ENCODE assay signal across 1 cellular context in the genomic region with DNA sequence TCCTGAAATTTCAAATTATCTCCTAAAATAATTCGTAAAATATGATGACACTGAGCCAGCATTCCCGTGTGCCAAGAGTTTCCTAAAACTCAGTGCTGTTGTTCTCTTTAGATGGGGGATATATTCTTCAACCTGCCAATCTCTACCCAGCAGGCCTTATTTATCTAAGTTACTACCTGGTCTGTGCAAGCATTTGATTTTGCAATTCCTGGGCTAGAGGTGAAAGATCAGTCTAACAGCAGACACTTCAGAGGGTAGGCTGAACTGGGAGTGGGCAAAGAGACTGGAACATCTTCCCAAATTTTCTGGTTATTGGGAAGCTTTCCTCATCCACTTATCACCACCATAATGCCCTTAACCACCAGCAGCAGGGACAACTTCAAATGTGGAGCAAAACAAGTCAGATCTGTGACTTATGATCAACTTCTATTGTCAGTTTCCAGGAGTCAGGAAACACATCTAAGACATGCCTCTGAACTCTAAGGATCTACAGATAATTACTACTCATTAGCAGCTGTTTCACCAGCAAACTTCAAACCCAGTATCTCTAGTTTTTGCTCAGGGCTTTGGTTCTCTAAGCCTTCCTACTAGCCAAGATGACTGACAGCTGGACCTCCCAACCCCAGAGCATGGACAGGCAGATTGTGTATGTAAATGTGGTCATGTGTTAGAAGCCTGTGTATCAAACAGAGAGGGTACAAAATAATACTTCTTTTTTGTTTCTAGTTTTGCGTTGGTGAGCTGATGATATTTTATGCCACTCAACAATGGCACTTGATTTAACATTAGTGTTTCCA.
TF ChIP-seq lines count a peak whose summit lies in the region.

No MANE protein-coding gene starts in this region.

TF ChIP-seq in HepG2, 621 proteins besides CTCF, POLR2A, EP300 and RAD21 (continued from another document):
- TF ChIP-seq, protein P1, sequence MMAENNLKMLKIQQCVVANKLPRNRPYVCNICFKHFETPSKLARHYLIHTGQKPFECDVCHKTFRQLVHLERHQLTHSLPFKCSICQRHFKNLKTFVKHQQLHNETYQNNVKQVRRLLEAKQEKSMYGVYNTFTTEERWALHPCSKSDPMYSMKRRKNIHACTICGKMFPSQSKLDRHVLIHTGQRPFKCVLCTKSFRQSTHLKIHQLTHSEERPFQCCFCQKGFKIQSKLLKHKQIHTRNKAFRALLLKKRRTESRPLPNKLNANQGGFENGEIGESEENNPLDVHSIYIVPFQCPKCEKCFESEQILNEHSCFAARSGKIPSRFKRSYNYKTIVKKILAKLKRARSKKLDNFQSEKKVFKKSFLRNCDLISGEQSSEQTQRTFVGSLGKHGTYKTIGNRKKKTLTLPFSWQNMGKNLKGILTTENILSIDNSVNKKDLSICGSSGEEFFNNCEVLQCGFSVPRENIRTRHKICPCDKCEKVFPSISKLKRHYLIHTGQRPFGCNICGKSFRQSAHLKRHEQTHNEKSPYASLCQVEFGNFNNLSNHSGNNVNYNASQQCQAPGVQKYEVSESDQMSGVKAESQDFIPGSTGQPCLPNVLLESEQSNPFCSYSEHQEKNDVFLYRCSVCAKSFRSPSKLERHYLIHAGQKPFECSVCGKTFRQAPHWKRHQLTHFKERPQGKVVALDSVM (CRISPR knock-in tag; IDR thresholded peaks at IDR 0.05): no peak
- TF ChIP-seq RBFOX2 (IDR thresholded peaks at IDR 0.05; ENCODE audit: low read depth, low read length) (peak; percentile 44; the same call in 1 of the 2 replicates), SAP130 (CRISPR knock-in tag; IDR thresholded peaks at IDR 0.05; ENCODE audit: low read depth) (peak; percentile 41; the same call in 1 of the 2 replicates), ZEB1 (IDR thresholded peaks at IDR 0.05; ENCODE audit: insufficient replicate concordance, low read depth) (peak; percentile 79), ZMYM4 (CRISPR knock-in tag; IDR thresholded peaks at IDR 0.05) (peak; percentile 67; the same call in 1 of the 2 replicates), ZNF264 (CRISPR knock-in tag; IDR thresholded peaks at IDR 0.05) (peak; percentile 50; the same call in 1 of the 2 replicates), ZNF207 (IDR thresholded peaks at IDR 0.05; ENCODE audit: borderline replicate concordance) (no peak), CEBPG (CRISPR knock-in tag; IDR thresholded peaks at IDR 0.05) (peak; percentile 87), TBX2 (CRISPR knock-in tag; IDR thresholded peaks at IDR 0.05; ENCODE audit: borderline replicate concordance) (peak; percentile 63)
- TF ChIP-seq, protein P2, sequence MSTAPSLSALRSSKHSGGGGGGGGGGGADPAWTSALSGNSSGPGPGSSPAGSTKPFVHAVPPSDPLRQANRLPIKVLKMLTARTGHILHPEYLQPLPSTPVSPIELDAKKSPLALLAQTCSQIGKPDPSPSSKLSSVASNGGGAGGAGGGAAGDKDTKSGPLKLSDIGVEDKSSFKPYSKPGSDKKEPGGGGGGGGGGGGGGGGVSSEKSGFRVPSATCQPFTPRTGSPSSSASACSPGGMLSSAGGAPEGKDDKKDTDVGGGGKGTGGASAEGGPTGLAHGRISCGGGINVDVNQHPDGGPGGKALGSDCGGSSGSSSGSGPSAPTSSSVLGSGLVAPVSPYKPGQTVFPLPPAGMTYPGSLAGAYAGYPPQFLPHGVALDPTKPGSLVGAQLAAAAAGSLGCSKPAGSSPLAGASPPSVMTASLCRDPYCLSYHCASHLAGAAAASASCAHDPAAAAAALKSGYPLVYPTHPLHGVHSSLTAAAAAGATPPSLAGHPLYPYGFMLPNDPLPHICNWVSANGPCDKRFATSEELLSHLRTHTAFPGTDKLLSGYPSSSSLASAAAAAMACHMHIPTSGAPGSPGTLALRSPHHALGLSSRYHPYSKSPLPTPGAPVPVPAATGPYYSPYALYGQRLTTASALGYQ (CRISPR knock-in tag; IDR thresholded peaks at IDR 0.05): peak; percentile 26; the same call in 1 of the 2 replicates
- TF ChIP-seq, protein P3, sequence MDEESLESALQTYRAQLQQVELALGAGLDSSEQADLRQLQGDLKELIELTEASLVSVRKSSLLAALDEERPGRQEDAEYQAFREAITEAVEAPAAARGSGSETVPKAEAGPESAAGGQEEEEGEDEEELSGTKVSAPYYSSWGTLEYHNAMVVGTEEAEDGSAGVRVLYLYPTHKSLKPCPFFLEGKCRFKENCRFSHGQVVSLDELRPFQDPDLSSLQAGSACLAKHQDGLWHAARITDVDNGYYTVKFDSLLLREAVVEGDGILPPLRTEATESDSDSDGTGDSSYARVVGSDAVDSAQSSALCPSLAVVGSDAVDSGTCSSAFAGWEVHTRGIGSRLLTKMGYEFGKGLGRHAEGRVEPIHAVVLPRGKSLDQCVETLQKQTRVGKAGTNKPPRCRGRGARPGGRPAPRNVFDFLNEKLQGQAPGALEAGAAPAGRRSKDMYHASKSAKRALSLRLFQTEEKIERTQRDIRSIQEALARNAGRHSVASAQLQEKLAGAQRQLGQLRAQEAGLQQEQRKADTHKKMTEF (CRISPR knock-in tag; IDR thresholded peaks at IDR 0.05): peak; percentile 37; the same call in 1 of the 2 replicates
- TF ChIP-seq, protein P4, sequence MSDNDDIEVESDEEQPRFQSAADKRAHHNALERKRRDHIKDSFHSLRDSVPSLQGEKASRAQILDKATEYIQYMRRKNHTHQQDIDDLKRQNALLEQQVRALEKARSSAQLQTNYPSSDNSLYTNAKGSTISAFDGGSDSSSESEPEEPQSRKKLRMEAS (IDR thresholded peaks at IDR 0.05): no peak
- TF ChIP-seq, protein P5, sequence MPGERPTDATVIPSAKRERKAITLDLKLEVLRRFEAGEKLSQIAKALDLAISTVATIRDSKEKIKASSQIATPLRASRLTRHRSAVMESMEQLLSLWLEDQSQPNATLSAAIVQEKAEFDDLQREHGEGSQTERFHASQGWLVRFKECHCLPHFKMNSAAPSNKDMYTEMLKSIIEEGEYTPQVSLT (CRISPR knock-in tag; IDR thresholded peaks at IDR 0.05; ENCODE audit: borderline replicate concordance, low read depth): no peak
TF ChIP-seq in HepG2: peak in this region for 72.
